In genomic region chr4:176902710-176903323, GRCh38 we compare ENCODE assay signal across 8 cellular contexts.
DNase-seq lines count a peak whose midpoint lies in the region; ATAC-seq and TF ChIP-seq lines count a peak whose summit lies in the region.

No MANE protein-coding gene starts in this region.

- DNase-seq in GM10266 (ENCODE audit: extremely low spot score): peak; percentile 15
- peak; percentile 93 for DNase-seq in HT1080 (ENCODE audit: low read depth)
- DNase-seq in fibroblast of gingiva (ENCODE audit: low read depth): peak; percentile 71
- no peak for DNase-seq in LoVo (ENCODE audit: low spot score)
- DNase-seq in hypothalamus (lab: John Stamatoyannopoulos, UW): no peak
- DNase-seq in spleen: no peak
- DNase-seq in trophoblast cell: no peak

- H3K4me2 ChIP-seq in trophoblast cell (ENCODE audit: low read length): no peak overlapping the region

- no peak overlapping the region for H3K14ac ChIP-seq in trophoblast cell (ENCODE audit: low read length)

- TF ChIP-seq CTCF in GM10266 (IDR thresholded peaks at IDR 0.05; ENCODE audit: control insufficient read depth, insufficient read depth, low read depth, missing control alignments) (no peak), spleen (IDR thresholded peaks at IDR 0.05 in 8 of 11, conservative IDR thresholded peaks at IDR 0.05 in 3 of 11) (no peak)

- H3K27me3 ChIP-seq in spleen (replicated peaks in 1 of 7) (no peaks in the 10 kb centered on the region), trophoblast cell (ENCODE audit: insufficient read depth, low read length) (no peaks in the 10 kb centered on the region)

- H3K9me3 ChIP-seq in spleen (no peaks in the 10 kb centered on the region), trophoblast cell (ENCODE audit: insufficient read depth, low read depth, low read length) (no peaks in the 10 kb centered on the region)

- WGBS in spleen, 5 donors: 61 to 87% (median 71%) methylated on average over 5 of the region's 5 CpGs
- no CpG with 5 or more reads among the region's 5 CpGs for WGBS in trophoblast cell (ENCODE audit: extremely low coverage, insufficient coverage, insufficient read length)

- no peak overlapping the region for H4K12ac ChIP-seq in trophoblast cell (ENCODE audit: low read depth, low read length)

- no peaks in the 10 kb centered on the region for H3K79me1 ChIP-seq in trophoblast cell (ENCODE audit: low read length)

- H4K91ac ChIP-seq in trophoblast cell (ENCODE audit: low read depth, low read length): no peak overlapping the region

- no peak overlapping the region for H2AK5ac ChIP-seq in trophoblast cell (ENCODE audit: low read length)

- no peak overlapping the region for H2BK12ac ChIP-seq in trophoblast cell (ENCODE audit: low read length)

- H3K27ac ChIP-seq in spleen (no peak overlapping the region), trophoblast cell (ENCODE audit: low read depth, low read length) (no peak overlapping the region)

- no peak overlapping the region for H2BK120ac ChIP-seq in trophoblast cell (ENCODE audit: insufficient read depth, low read length, poor library complexity)

- H2AFZ ChIP-seq in trophoblast cell (ENCODE audit: insufficient read depth, low read length, poor library complexity): no peak overlapping the region

- H3K36me3 ChIP-seq in spleen (no peaks in the 10 kb centered on the region), trophoblast cell (ENCODE audit: control insufficient read depth in 1 of 2, insufficient read depth in 2 of 2, low read length in 2 of 2) (no peaks in the 10 kb centered on the region)

- H2BK5ac ChIP-seq in trophoblast cell (ENCODE audit: low read depth, low read length, poor library complexity): no peak overlapping the region

- no peak overlapping the region for H3K23ac ChIP-seq in trophoblast cell (ENCODE audit: low read length)

- no peak overlapping the region for H3K18ac ChIP-seq in trophoblast cell (ENCODE audit: low read length)

- H3K4me1 ChIP-seq in spleen: no peaks in the 10 kb centered on the region
- no peaks in the 10 kb centered on the region for H3K4me1 ChIP-seq in trophoblast cell (ENCODE audit: control insufficient read depth in 1 of 2, insufficient read depth in 2 of 2, low read length in 2 of 2)

- H4K8ac ChIP-seq in trophoblast cell (ENCODE audit: low read depth, low read length): no peak overlapping the region

- no peak overlapping the region for H3K9ac ChIP-seq in trophoblast cell (ENCODE audit: low read length)

- no peak for TF ChIP-seq POLR2A in spleen (IDR thresholded peaks at IDR 0.05)

- H3K79me2 ChIP-seq in trophoblast cell (ENCODE audit: control insufficient read depth, insufficient read depth, low read length, poor library complexity): no peaks in the 10 kb centered on the region

- ATAC-seq in GM21619 (IDR thresholded peaks at IDR 0.05; ENCODE audit: unreplicated experiment): peak; percentile 94

- H3K4me3 ChIP-seq in spleen (no peak overlapping the region), trophoblast cell (ENCODE audit: low read depth, low read length) (no peak overlapping the region)

- no peak overlapping the region for H3K4ac ChIP-seq in trophoblast cell (ENCODE audit: low read depth, low read length)

- intact Hi-C loops in spleen (cut with DNase I; ENCODE audit: low total_unique reads): no loop called here

Comparison
In these comparisons a context has a peak if more than half of its experiments do, and no peak if none do; other contexts are left out.
1. DNase-seq: peak in GM10266 (single experiment), HT1080 (single experiment) and fibroblast of gingiva (single experiment); none in LoVo (single experiment), hypothalamus (0 of 51), spleen (single experiment) and trophoblast cell (0 of 2).